Comparison of ENCODE assay signal across 17 cellular contexts in genomic region chr2:23504591-23504990, GRCh38.
DNase-seq lines count a peak whose midpoint lies in the region; ATAC-seq and TF ChIP-seq lines count a peak whose summit lies in the region.
"Had no signal": no experiment of that assay in that cellular context is flagged by ENCODE, and none has a peak within 500 bp of the region (broad histone marks: within the 10 kb centered on the region; RNA-seq: fewer than 3 reads in every experiment).

No MANE protein-coding gene starts in this region.

- H3K4me1 ChIP-seq in neuronal stem cell (ENCODE audit: control insufficient read depth in 2 of 2, insufficient read depth in 1 of 2, low read depth in 1 of 2, low read length in 2 of 2) = peaks cover 25 to 47% of the 10 kb centered on the region in 2 donors
- peaks cover 0 to 100% (median 54%) of the 10 kb centered on the region in 4 donors for H3K4me1 ChIP-seq in tibial nerve
- no peaks in the 10 kb centered on the region for H3K4me1 ChIP-seq in thyroid gland

- no peaks in the 10 kb centered on the region for H3K36me3 Mint-ChIP-seq in glutamatergic neuron (ENCODE audit: unreplicated experiment)
- H3K36me3 Mint-ChIP-seq: CD4-positive, CD25-positive, alpha-beta regulatory T cell; CD8-positive, alpha-beta memory T cell had no signal

- no peak for ATAC-seq in HG03025 (IDR thresholded peaks at IDR 0.05; ENCODE audit: low FRiP score, unreplicated experiment)

- no peak overlapping the region for H2BK15ac ChIP-seq in neuronal stem cell (ENCODE audit: low read length)

- H3K4me3 ChIP-seq in WERI-Rb-1 (ENCODE audit: low read depth, low read length) (no peak overlapping the region), neuronal stem cell (ENCODE audit: low read length in 2 of 2) (no peak overlapping the region), tibial nerve (no peak overlapping the region), thyroid gland (replicated peaks in 1 of 3) (no peak overlapping the region)
- H3K4me3 ChIP-seq: GM12878 had no signal

- peak overlapping the region; percentile 68 for H3K18ac ChIP-seq in neuronal stem cell (ENCODE audit: low read length)

- TF ChIP-seq EP300 in tibial nerve (IDR thresholded peaks at IDR 0.05) = no peak

- H3K14ac ChIP-seq in neuronal stem cell (ENCODE audit: low read length) = no peak overlapping the region

- H3K23ac ChIP-seq in neuronal stem cell (ENCODE audit: low read depth, low read length, poor library complexity) = no peak overlapping the region

- no peak overlapping the region for H3K4ac ChIP-seq in neuronal stem cell (ENCODE audit: low read length)

- no peaks in the 10 kb centered on the region; the same call in 1 of the 2 replicates for H3K36me3 ChIP-seq in WERI-Rb-1
- no peaks in the 10 kb centered on the region for H3K36me3 ChIP-seq in neuronal stem cell (replicated peaks in 1 of 2; ENCODE audit: control insufficient read depth in 2 of 2, insufficient read depth in 2 of 2, low read length in 2 of 2)
- H3K36me3 ChIP-seq in tibial nerve = no peaks in the 10 kb centered on the region
- H3K36me3 ChIP-seq in thyroid gland = no peaks in the 10 kb centered on the region
- H3K36me3 ChIP-seq: BE2C had no signal

- TF ChIP-seq CTCF in WERI-Rb-1 (IDR thresholded peaks at IDR 0.05; ENCODE audit: low read depth, low read length) = no peak
- TF ChIP-seq CTCF in glutamatergic neuron (IDR thresholded peaks at IDR 0.05; ENCODE audit: partially characterized antibody, unreplicated experiment) = no peak
- no peak for TF ChIP-seq CTCF in tibial nerve (IDR thresholded peaks at IDR 0.05)
- no peak for TF ChIP-seq CTCF in thyroid gland (IDR thresholded peaks at IDR 0.05)

- no peak overlapping the region for H3K27ac Mint-ChIP-seq in glutamatergic neuron (ENCODE audit: unreplicated experiment)
- H3K27ac Mint-ChIP-seq: CD4-positive, CD25-positive, alpha-beta regulatory T cell; H9 had no signal

- no peak overlapping the region for H3K4me2 ChIP-seq in neuronal stem cell (ENCODE audit: insufficient read depth, low read length, poor library complexity, severe bottlenecking)

- TF ChIP-seq POLR2A in tibial nerve (IDR thresholded peaks at IDR 0.05) (no peak), thyroid gland (IDR thresholded peaks at IDR 0.05) (no peak)

- H3K79me1 ChIP-seq in neuronal stem cell (ENCODE audit: low read depth, low read length) = no peaks in the 10 kb centered on the region

- H2AK5ac ChIP-seq in neuronal stem cell (ENCODE audit: low read depth, low read length) = peak overlapping the region; percentile 1

- H3K4me3 Mint-ChIP-seq in glutamatergic neuron (ENCODE audit: unreplicated experiment) = no peak overlapping the region
- H3K4me3 Mint-ChIP-seq: CD4-positive, CD25-positive, alpha-beta regulatory T cell; H9 had no signal

- H4K91ac ChIP-seq in neuronal stem cell (ENCODE audit: low read depth, low read length, poor library complexity) = no peak overlapping the region

- no CpG with 5 or more reads among the region's 8 CpGs for WGBS in neuronal stem cell (ENCODE audit: extremely low coverage in 2 of 2, insufficient read length in 2 of 2, insufficient replicate concordance in 1 of 2), 2 donors
- 68 to 73% methylated on average over 8 of the region's 8 CpGs for WGBS in tibial nerve, 2 donors
- WGBS in thyroid gland, 2 donors = 86 to 94% methylated on average over 4 to 8 of the region's 8 CpGs

- DNase-seq in WERI-Rb-1 (no peak), glutamatergic neuron (peak; percentile 4), neuronal stem cell (ENCODE audit: low spot score) (no peak), tibial nerve (ENCODE audit: low spot score in 2 of 2) (no peak), thyroid gland (no peak)
- DNase-seq: ACHN; BE2C; C1 segment of cervical spinal cord; CD4-positive, CD25-positive, alpha-beta regulatory T cell; CD8-positive, alpha-beta memory T cell; DMS 273 treated with DMSO at 0.1 percent for 48 hours; DMS53; DND-41; EL; H9 had no signal

- no peaks in the 10 kb centered on the region for H3K9me3 ChIP-seq in WERI-Rb-1 (ENCODE audit: severe bottlenecking)
- no peaks in the 10 kb centered on the region for H3K9me3 ChIP-seq in neuronal stem cell (replicated peaks in 1 of 2; ENCODE audit: control insufficient read depth in 2 of 2, insufficient read depth in 1 of 2, low read depth in 1 of 2, low read length in 2 of 2)
- no peaks in the 10 kb centered on the region for H3K9me3 ChIP-seq in tibial nerve
- H3K9me3 ChIP-seq in thyroid gland = no peaks in the 10 kb centered on the region
- H3K9me3 ChIP-seq: BE2C had no signal

- H3K4me1 Mint-ChIP-seq in glutamatergic neuron (ENCODE audit: low read depth, unreplicated experiment) = peaks cover 43% of the 10 kb centered on the region
- H3K4me1 Mint-ChIP-seq: CD4-positive, CD25-positive, alpha-beta regulatory T cell; CD8-positive, alpha-beta memory T cell had no signal

- no peak overlapping the region for H4K8ac ChIP-seq in neuronal stem cell (ENCODE audit: low read depth, low read length)

- H2BK5ac ChIP-seq in neuronal stem cell (ENCODE audit: low read length) = no peak overlapping the region

- peak overlapping the region; percentile 17 for H3K9ac ChIP-seq in neuronal stem cell (ENCODE audit: low read depth, low read length, poor library complexity)

- no peaks in the 10 kb centered on the region for H3K9me3 Mint-ChIP-seq in glutamatergic neuron (ENCODE audit: unreplicated experiment)
- H3K9me3 Mint-ChIP-seq: CD4-positive, CD25-positive, alpha-beta regulatory T cell; CD8-positive, alpha-beta memory T cell; H9 had no signal

- H3K27ac ChIP-seq in WERI-Rb-1 = peak overlapping the region; percentile 96
- no peak overlapping the region for H3K27ac ChIP-seq in neuronal stem cell (replicated peaks; ENCODE audit: low read length)
- H3K27ac ChIP-seq in tibial nerve = peak overlapping the region; percentile 47 to 85 (median 70)
- H3K27ac ChIP-seq in thyroid gland = no peak overlapping the region

- H3K27me3 ChIP-seq in WERI-Rb-1 (ENCODE audit: insufficient read depth, low read depth, severe bottlenecking) (no peaks in the 10 kb centered on the region), neuronal stem cell (ENCODE audit: control insufficient read depth in 3 of 3, insufficient read depth in 3 of 3, low read depth in 1 of 3, low read length in 3 of 3) (no peaks in the 10 kb centered on the region), tibial nerve (no peaks in the 10 kb centered on the region), thyroid gland (no peaks in the 10 kb centered on the region)
- H3K27me3 ChIP-seq: BE2C had no signal

- peaks cover 3% of the 10 kb centered on the region for H3K27me3 Mint-ChIP-seq in glutamatergic neuron (ENCODE audit: unreplicated experiment)
- H3K27me3 Mint-ChIP-seq: CD4-positive, CD25-positive, alpha-beta regulatory T cell had no signal

- H2AFZ ChIP-seq in neuronal stem cell (ENCODE audit: low read length) = no peak overlapping the region

- no peak overlapping the region for H2BK120ac ChIP-seq in neuronal stem cell (ENCODE audit: low read depth, low read length)

- H2BK12ac ChIP-seq in neuronal stem cell (ENCODE audit: low read length) = no peak overlapping the region

- intact Hi-C loops in thyroid gland (cut with DNase I) = no loop called here

Comparison
In these comparisons a context has a peak if more than half of its experiments do, and no peak if none do; other contexts are left out.
1. H3K27ac ChIP-seq: peak in WERI-Rb-1 (single experiment) and tibial nerve (4 of 4); none in neuronal stem cell (single experiment) and thyroid gland (0 of 3).